2 cellular contexts compared by ENCODE assay signal in the genomic region with DNA sequence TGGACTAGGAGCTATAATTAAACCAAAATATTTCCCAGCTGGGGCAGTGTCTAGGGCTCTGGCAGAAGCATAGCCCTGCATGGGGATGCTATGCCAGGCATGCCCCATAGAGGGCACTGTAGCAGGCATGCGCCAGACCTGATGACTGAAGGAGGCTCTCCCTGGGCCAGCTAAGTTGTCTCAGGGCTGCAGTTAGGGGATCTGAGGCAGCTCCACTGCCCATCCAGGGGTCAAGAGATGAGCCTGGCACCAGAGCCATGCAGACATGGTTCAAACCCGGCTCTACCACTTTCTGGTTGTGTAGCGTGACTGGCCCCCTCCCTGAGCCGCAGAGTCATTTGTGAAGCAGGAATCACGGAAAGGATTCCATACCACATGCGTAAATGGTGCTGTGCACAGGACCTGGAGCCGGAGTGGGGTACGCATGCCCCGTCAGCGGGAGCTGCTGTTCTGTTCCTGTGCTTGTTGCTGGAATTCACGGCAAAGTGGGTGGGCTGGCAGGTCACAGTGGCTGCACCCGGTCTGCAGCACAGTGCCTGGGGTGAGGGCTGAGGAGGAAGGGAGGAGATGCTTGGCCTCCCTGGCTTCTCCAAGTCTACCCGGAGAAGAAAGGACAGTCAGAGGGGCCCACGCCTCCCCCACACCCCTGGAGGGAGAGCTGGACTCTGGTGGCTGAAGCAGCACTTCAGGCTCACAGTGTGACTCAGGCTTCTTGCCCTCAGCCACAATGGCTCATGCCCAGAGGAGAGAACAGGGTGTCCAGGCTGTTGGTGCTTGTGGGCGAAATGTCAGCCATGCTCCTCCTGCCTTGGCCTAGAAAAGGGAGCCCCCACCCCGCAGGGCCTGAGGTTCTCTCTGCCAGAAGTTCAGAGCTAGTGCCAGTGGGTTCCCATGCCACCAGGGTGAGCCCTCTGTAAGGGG.
A peak's percentile ranks its signal among the peaks of the same experiment; 100 is the strongest.
TF ChIP-seq lines count a peak whose summit lies in the region.

No MANE protein-coding gene starts in this region.

TF ChIP-seq in WTC11, 78 proteins besides CTCF, POLR2A, EP300 and RAD21 (continued from another document):
- TF ChIP-seq, protein P1, sequence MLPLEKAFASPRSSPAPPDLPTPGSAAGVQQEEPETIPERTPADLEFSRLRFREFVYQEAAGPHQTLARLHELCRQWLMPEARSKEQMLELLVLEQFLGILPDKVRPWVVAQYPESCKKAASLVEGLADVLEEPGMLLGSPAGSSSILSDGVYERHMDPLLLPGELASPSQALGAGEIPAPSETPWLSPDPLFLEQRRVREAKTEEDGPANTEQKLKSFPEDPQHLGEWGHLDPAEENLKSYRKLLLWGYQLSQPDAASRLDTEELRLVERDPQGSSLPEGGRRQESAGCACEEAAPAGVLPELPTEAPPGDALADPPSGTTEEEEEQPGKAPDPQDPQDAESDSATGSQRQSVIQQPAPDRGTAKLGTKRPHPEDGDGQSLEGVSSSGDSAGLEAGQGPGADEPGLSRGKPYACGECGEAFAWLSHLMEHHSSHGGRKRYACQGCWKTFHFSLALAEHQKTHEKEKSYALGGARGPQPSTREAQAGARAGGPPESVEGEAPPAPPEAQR (CRISPR knock-in tag; IDR thresholded peaks at IDR 0.05) = no peak
- TF ChIP-seq MLX (CRISPR knock-in tag; IDR thresholded peaks at IDR 0.05) (no peak), JUN (CRISPR knock-in tag; IDR thresholded peaks at IDR 0.05) (no peak), FOXP1 (CRISPR knock-in tag; IDR thresholded peaks at IDR 0.05; ENCODE audit: borderline replicate concordance) (no peak), MXD4 (CRISPR knock-in tag; IDR thresholded peaks at IDR 0.05; ENCODE audit: borderline replicate concordance) (no peak), AFF4 (CRISPR knock-in tag; IDR thresholded peaks at IDR 0.05; ENCODE audit: borderline replicate concordance) (no peak), IRF1 (CRISPR knock-in tag; IDR thresholded peaks at IDR 0.05) (no peak), IRF2 (CRISPR knock-in tag; IDR thresholded peaks at IDR 0.05; ENCODE audit: borderline replicate concordance, low read depth) (no peak), ZNF317 (CRISPR knock-in tag; IDR thresholded peaks at IDR 0.05; ENCODE audit: borderline replicate concordance, low read depth) (no peak), ATF1 (CRISPR knock-in tag; IDR thresholded peaks at IDR 0.05) (no peak), ZNF423 (CRISPR knock-in tag; IDR thresholded peaks at IDR 0.05) (no peak), ZNF263 (CRISPR knock-in tag; IDR thresholded peaks at IDR 0.05; ENCODE audit: low read depth) (no peak), ZNF671 (CRISPR knock-in tag; IDR thresholded peaks at IDR 0.05) (no peak), ZBTB43 (CRISPR knock-in tag; IDR thresholded peaks at IDR 0.05) (no peak), ZNF396 (CRISPR knock-in tag; IDR thresholded peaks at IDR 0.05; ENCODE audit: borderline replicate concordance) (no peak), GRHL2 (CRISPR knock-in tag; IDR thresholded peaks at IDR 0.05; ENCODE audit: insufficient replicate concordance, severe bottlenecking) (no peak), TEAD1 (CRISPR knock-in tag; IDR thresholded peaks at IDR 0.05) (no peak), EMX1 (CRISPR knock-in tag; IDR thresholded peaks at IDR 0.05) (no peak), USF1 (CRISPR knock-in tag; IDR thresholded peaks at IDR 0.05) (no peak)

TF ChIP-seq in HepG2, 621 proteins besides CTCF, POLR2A, EP300 and RAD21 (continued from another document and continues in another):
- TF ChIP-seq, protein P2, sequence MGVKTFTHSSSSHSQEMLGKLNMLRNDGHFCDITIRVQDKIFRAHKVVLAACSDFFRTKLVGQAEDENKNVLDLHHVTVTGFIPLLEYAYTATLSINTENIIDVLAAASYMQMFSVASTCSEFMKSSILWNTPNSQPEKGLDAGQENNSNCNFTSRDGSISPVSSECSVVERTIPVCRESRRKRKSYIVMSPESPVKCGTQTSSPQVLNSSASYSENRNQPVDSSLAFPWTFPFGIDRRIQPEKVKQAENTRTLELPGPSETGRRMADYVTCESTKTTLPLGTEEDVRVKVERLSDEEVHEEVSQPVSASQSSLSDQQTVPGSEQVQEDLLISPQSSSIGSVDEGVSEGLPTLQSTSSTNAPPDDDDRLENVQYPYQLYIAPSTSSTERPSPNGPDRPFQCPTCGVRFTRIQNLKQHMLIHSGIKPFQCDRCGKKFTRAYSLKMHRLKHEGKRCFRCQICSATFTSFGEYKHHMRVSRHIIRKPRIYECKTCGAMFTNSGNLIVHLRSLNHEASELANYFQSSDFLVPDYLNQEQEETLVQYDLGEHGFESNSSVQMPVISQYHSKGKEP (CRISPR knock-in tag; IDR thresholded peaks at IDR 0.05) = no peak
- TF ChIP-seq ZBTB40 (IDR thresholded peaks at IDR 0.05) = no peak
- 0 out of 2 replicates have a peak, but pooled peaks have one; percentile 16 for TF ChIP-seq ZBTB40 (CRISPR knock-in tag; IDR thresholded peaks at IDR 0.05)
- TF ChIP-seq ZNF558 (CRISPR knock-in tag; IDR thresholded peaks at IDR 0.05; ENCODE audit: borderline replicate concordance) = no peak
- TF ChIP-seq SCMH1 (CRISPR knock-in tag; IDR thresholded peaks at IDR 0.05; ENCODE audit: borderline replicate concordance) = no peak
- TF ChIP-seq TARDBP (CRISPR knock-in tag; IDR thresholded peaks at IDR 0.05) = peak; percentile 52; the same call in 1 of the 2 replicates
- TF ChIP-seq IRF9 (CRISPR knock-in tag; IDR thresholded peaks at IDR 0.05; ENCODE audit: borderline replicate concordance) = no peak
- TF ChIP-seq ZNF331 (CRISPR knock-in tag; IDR thresholded peaks at IDR 0.05) = no peak
- no peak for TF ChIP-seq CSRNP1 (CRISPR knock-in tag; IDR thresholded peaks at IDR 0.05)
- TF ChIP-seq SIX1 (CRISPR knock-in tag; IDR thresholded peaks at IDR 0.05; ENCODE audit: borderline replicate concordance) = no peak
- TF ChIP-seq, protein P3, sequence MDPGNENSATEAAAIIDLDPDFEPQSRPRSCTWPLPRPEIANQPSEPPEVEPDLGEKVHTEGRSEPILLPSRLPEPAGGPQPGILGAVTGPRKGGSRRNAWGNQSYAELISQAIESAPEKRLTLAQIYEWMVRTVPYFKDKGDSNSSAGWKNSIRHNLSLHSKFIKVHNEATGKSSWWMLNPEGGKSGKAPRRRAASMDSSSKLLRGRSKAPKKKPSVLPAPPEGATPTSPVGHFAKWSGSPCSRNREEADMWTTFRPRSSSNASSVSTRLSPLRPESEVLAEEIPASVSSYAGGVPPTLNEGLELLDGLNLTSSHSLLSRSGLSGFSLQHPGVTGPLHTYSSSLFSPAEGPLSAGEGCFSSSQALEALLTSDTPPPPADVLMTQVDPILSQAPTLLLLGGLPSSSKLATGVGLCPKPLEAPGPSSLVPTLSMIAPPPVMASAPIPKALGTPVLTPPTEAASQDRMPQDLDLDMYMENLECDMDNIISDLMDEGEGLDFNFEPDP (CRISPR knock-in tag; conservative IDR thresholded peaks at IDR 0.05) = no peak
- no peak for TF ChIP-seq NONO (IDR thresholded peaks at IDR 0.05)
- no peak for TF ChIP-seq NONO (CRISPR knock-in tag; conservative IDR thresholded peaks at IDR 0.05)
- no peak for TF ChIP-seq ARID2 (CRISPR knock-in tag; IDR thresholded peaks at IDR 0.05; ENCODE audit: borderline replicate concordance)
- no peak for TF ChIP-seq ZFP82 (CRISPR knock-in tag; IDR thresholded peaks at IDR 0.05; ENCODE audit: borderline replicate concordance)
- no peak for TF ChIP-seq ZNF839 (CRISPR knock-in tag; IDR thresholded peaks at IDR 0.05; ENCODE audit: borderline replicate concordance)
- TF ChIP-seq E2F5 (CRISPR knock-in tag; conservative IDR thresholded peaks at IDR 0.05) = no peak
